ENCODE assay signal across 8 cellular contexts in the genomic region with DNA sequence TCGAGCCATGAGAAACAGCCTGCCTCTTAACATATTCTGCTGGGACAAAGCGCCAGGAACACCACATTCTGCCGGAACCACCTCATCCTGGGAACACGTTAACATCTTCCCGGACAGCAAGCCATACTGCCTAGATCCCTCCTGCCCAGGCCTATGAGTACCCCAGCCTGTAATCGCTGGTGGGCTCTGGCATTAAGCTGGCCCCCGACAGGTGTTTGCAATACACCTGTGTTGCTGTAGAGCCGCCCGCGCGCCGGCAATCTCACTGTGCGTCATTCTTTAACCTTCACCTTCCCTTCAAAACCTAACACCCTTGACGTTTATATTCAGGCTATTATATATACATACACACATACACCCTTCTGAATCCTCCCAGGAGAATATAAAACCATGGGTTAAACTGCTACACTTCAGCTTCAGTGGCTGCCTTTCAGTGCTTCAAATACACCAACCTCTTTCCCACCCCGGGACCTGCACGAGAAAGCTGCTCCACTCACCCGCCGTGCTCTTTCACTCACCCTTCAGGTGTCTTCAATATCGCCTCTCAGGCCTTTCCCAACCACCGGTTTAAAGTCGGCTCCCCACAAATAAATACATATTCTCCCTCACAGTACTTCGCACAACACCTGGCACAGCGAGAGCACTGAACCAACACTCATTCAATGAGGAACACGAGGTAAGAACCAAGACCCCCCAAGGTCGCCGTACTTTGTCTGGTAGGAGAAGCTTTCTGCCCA. TPM values are rescaled to one million over a fixed set of nuclear protein-coding genes. Genes with fewer than 3 reads are reported as not detected.
DNase-seq lines count a peak whose midpoint lies in the region; ATAC-seq and TF ChIP-seq lines count a peak whose summit lies in the region.

No MANE protein-coding gene starts in this region.

- 50% methylated on average over 26 of the region's 26 CpGs for WGBS in esophagus muscularis mucosa

- TF ChIP-seq EP300 in esophagus muscularis mucosa (IDR thresholded peaks at IDR 0.05), result no peak

- no peak overlapping the region for H3K27ac ChIP-seq in OCI-LY7 (ENCODE audit: low read depth, low read length, poor library complexity, severe bottlenecking)
- no peak overlapping the region for H3K27ac ChIP-seq in esophagus muscularis mucosa (replicated peaks in 1 of 4)
- H3K27ac ChIP-seq in parathyroid adenoma, result peak overlapping the region; percentile 95

- ATAC-seq in GM19324 (IDR thresholded peaks at IDR 0.05; ENCODE audit: low FRiP score, unreplicated experiment), result no peak
- ATAC-seq in HG03097 (IDR thresholded peaks at IDR 0.05; ENCODE audit: low FRiP score, unreplicated experiment), result no peak
- no peak for ATAC-seq in GM21717 (IDR thresholded peaks at IDR 0.05; ENCODE audit: unreplicated experiment)

- no peak for TF ChIP-seq POLR2A in esophagus muscularis mucosa (IDR thresholded peaks at IDR 0.05; ENCODE audit: low read depth)

- intact Hi-C loops in OCI-LY7 (cut with micrococcal nuclease; ENCODE audit: unreplicated experiment) (no loop called here), esophagus muscularis mucosa (cut with DNase I) (no loop called here)

- H3K27me3 ChIP-seq in esophagus muscularis mucosa (no peaks in the 10 kb centered on the region), parathyroid adenoma (ENCODE audit: control insufficient read depth, insufficient read depth, low read length) (no peaks in the 10 kb centered on the region)

- H3K36me3 ChIP-seq in ES-I3 (ENCODE audit: insufficient read depth, low read length) (no peaks in the 10 kb centered on the region; the same call in 1 of the 2 replicates), OCI-LY7 (ENCODE audit: insufficient read depth, low read length) (no peaks in the 10 kb centered on the region), esophagus muscularis mucosa (peaks cover 0 to 16% (median 10%) of the 10 kb centered on the region in 4 donors), parathyroid adenoma (ENCODE audit: control insufficient read depth, insufficient read depth, low read length) (no peaks in the 10 kb centered on the region)

- H3K4me2 ChIP-seq in OCI-LY7 (ENCODE audit: low read length) (peak overlapping the region; percentile 89; the same call in 1 of the 2 replicates), parathyroid adenoma (ENCODE audit: low read length) (peak overlapping the region; percentile 84)

- H4K20me1 ChIP-seq in OCI-LY7 (ENCODE audit: insufficient read depth, low read length), result no peaks in the 10 kb centered on the region

- H3K9me2 ChIP-seq in OCI-LY7 (ENCODE audit: insufficient read depth, low read length), result no peaks in the 10 kb centered on the region

- H3K4me1 ChIP-seq in ES-I3 (ENCODE audit: insufficient read depth, low read length) (peaks cover 5% of the 10 kb centered on the region; the same call in 1 of the 2 replicates), OCI-LY7 (ENCODE audit: insufficient read depth, low read length, poor library complexity, severe bottlenecking) (peaks cover 14% of the 10 kb centered on the region), esophagus muscularis mucosa (peaks cover 26 to 46% (median 34%) of the 10 kb centered on the region in 4 donors), parathyroid adenoma (peaks cover 6% of the 10 kb centered on the region)

- H3K9me3 ChIP-seq in ES-I3 (ENCODE audit: control insufficient read depth, insufficient read depth, low read length), result no peaks in the 10 kb centered on the region
- H3K9me3 ChIP-seq in OCI-LY7 (ENCODE audit: low read length), result no peaks in the 10 kb centered on the region
- no peaks in the 10 kb centered on the region for H3K9me3 ChIP-seq in esophagus muscularis mucosa
- no peaks in the 10 kb centered on the region for H3K9me3 ChIP-seq in parathyroid adenoma (ENCODE audit: control insufficient read depth, low read length)

- POLR2A ChIA-PET in OCI-LY7 (lab: Charles Lee), result no interaction called here

- BruUV-seq in OCI-LY7 (replicated peaks; lab: Mats Ljungman, UMichigan), result no TSS peak

- CTCF ChIA-PET in OCI-LY7 (lab: Charles Lee; ENCODE audit: unreplicated experiment), result no interaction called here

- peak overlapping the region; percentile 89; the same call in 1 of the 2 replicates for H3K9ac ChIP-seq in ES-I3 (ENCODE audit: low read depth, low read length)
- H3K9ac ChIP-seq in parathyroid adenoma, result no peak overlapping the region

- TF ChIP-seq CTCF in OCI-LY7 (conservative IDR thresholded peaks at IDR 0.05; ENCODE audit: low read length) (0 out of 2 replicates have a peak, but pooled peaks have one; percentile 32), esophagus muscularis mucosa (IDR thresholded peaks at IDR 0.05) (no peak), parathyroid adenoma (IDR thresholded peaks at IDR 0.05) (no peak)

- H2AFZ ChIP-seq in OCI-LY7 (ENCODE audit: low read length) (no peak overlapping the region; the same call in 1 of the 2 replicates), parathyroid adenoma (peak overlapping the region; percentile 98)

- H3K4me3 ChIP-seq in OCI-LY7 (ENCODE audit: low read depth, low read length, poor library complexity, severe bottlenecking) (no peak overlapping the region), esophagus muscularis mucosa (peak overlapping the region; percentile 77 to 87 (median 84)), parathyroid adenoma (ENCODE audit: low read depth, low read length) (peak overlapping the region; percentile 98)

- DNase-seq in OCI-LY7 (ENCODE audit: low spot score) (no peak), esophagus muscularis mucosa (ENCODE audit: extremely low spot score) (no peak), NAMALWA (ENCODE audit: low spot score) (no peak)

- H3K79me2 ChIP-seq in OCI-LY7 (ENCODE audit: insufficient read depth, low read depth, low read length) (no peaks in the 10 kb centered on the region), parathyroid adenoma (peaks cover 24% of the 10 kb centered on the region)

RNA-seq across cellular contexts. Expression of a gene that starts 1.0 kb away (rescaled TPM):
- total RNA-seq in OCI-LY7 (2014; rRNA removed; shearing (Covaris generic)), result 19.2 and 22.4 TPM in 2 replicates
- 33.1 and 39.4 TPM in 2 replicates for total RNA-seq in OCI-LY7 (2022)
- total RNA-seq in esophagus muscularis mucosa, result 10 to 100 TPM in 3 of 4 donors, 1 to 10 TPM in 1; 9.1 to 14.7 (median 13.0) TPM
